ENCODE assay signal across 17 cellular contexts in the genomic region with DNA sequence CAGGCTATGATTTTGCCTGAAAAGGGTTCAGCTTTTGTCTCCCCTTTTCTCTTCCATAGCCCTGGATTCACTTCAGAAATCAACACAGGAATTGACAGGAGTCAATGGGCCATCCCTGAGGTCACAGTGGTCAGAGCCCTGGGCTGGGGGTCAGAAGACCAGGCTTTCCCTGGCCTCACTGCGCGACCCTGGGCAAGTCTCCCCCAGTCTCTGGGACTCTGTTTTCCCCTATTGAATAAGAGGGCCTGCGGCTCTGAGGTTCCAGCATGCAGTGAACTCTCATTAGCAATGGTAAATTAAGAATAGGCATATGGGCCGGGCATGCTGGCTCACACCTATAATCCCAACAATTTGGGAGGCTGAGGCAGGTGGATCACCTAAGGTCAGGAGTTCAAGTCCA. TPM values are rescaled to one million over a fixed set of nuclear protein-coding genes. Genes with fewer than 3 reads are reported as not detected.
DNase-seq lines count a peak whose midpoint lies in the region; ATAC-seq, FAIRE-seq and TF ChIP-seq lines count a peak whose summit lies in the region.
"Had no signal": no experiment of that assay in that cellular context is flagged by ENCODE, and none has a peak within 500 bp of the region (broad histone marks: within the 10 kb centered on the region; RNA-seq: fewer than 3 reads in every experiment).

No MANE protein-coding gene starts in this region.

- no peak overlapping the region for H3K4me3 ChIP-seq in heart right ventricle
- no peak overlapping the region for H3K4me3 ChIP-seq in sigmoid colon
- no peak overlapping the region for H3K4me3 ChIP-seq in Karpas-422 (ENCODE audit: low read length)
- no peak overlapping the region for H3K4me3 ChIP-seq in kidney (ENCODE audit: low read length in 2 of 2)
- H3K4me3 ChIP-seq: BLaER1, GM23338 had no signal

- TF ChIP-seq CTCF in heart right ventricle (IDR thresholded peaks at IDR 0.05) (no peak), sigmoid colon (IDR thresholded peaks at IDR 0.05) (no peak), kidney (IDR thresholded peaks at IDR 0.05; ENCODE audit: borderline replicate concordance, extremely low read depth, insufficient read depth) (no peak)

- TF ChIP-seq POLR2A in sigmoid colon (IDR thresholded peaks at IDR 0.05), result no peak

- no peak for ATAC-seq in Right ventricle myocardium inferior
- no peak for ATAC-seq in heart right ventricle
- ATAC-seq: GM23338 had no signal

- peaks cover 0 to 46% (median 19%) of the 10 kb centered on the region in 7 donors for H3K27me3 ChIP-seq in heart right ventricle
- no peaks in the 10 kb centered on the region for H3K27me3 ChIP-seq in sigmoid colon
- H3K27me3 ChIP-seq in Karpas-422 (ENCODE audit: low read length), result 0 out of 2 replicates have a peak, but pooled peaks cover 3% of the 10 kb centered on the region
- H3K27me3 ChIP-seq: BLaER1 had no signal

- 89 to 94% methylated on average over 4 of the region's 4 CpGs for WGBS in heart right ventricle, 2 donors
- 93 to 94% methylated on average over 4 of the region's 4 CpGs for WGBS in sigmoid colon, 2 donors

- intact Hi-C loops in Right ventricle myocardium inferior (cut with DNase I) (no loop called here), heart right ventricle (cut with DNase I) (no loop called here), sigmoid colon (cut with DNase I) (no loop called here), kidney (cut with DNase I) (no loop called here)

- H3K9ac ChIP-seq in Karpas-422 (ENCODE audit: low read length) (no peak overlapping the region), kidney (ENCODE audit: low read length in 2 of 2) (no peak overlapping the region)
- H3K9ac ChIP-seq: BLaER1 had no signal

- H3K27ac ChIP-seq in heart right ventricle (no peak overlapping the region), sigmoid colon (no peak overlapping the region), Karpas-422 (ENCODE audit: low read length) (no peak overlapping the region), kidney (ENCODE audit: low read depth in 2 of 2, low read length in 2 of 2) (no peak overlapping the region)
- H3K27ac ChIP-seq: BLaER1 had no signal

- H3K36me3 ChIP-seq in heart right ventricle (no peaks in the 10 kb centered on the region), sigmoid colon (no peaks in the 10 kb centered on the region), Karpas-422 (ENCODE audit: insufficient read depth, low read length) (no peaks in the 10 kb centered on the region), kidney (ENCODE audit: control insufficient read depth in 1 of 2, insufficient read depth in 2 of 2, low read length in 2 of 2) (no peaks in the 10 kb centered on the region)
- H3K36me3 ChIP-seq: BLaER1 had no signal

- DNase-seq in Right ventricle myocardium inferior (ENCODE audit: missing footprints) (peak; percentile 13), heart right ventricle (no peak), mesenteric fat pad (ENCODE audit: low spot score) (peak; percentile 62), sigmoid colon (peak; percentile 18), COR-L47 (lab: John Stamatoyannopoulos, UW) (no peak), Karpas-422 (no peak), kidney (no peak)
- DNase-seq: 8988T; AML-193; Calu3; CD4-positive, CD25-positive, alpha-beta regulatory T cell; DMS 273 treated with DMSO at 0.1 percent for 48 hours; H7 had no signal

- H3K9me3 ChIP-seq in heart right ventricle (no peaks in the 10 kb centered on the region), sigmoid colon (no peaks in the 10 kb centered on the region), Karpas-422 (ENCODE audit: low read length) (no peaks in the 10 kb centered on the region), kidney (ENCODE audit: control insufficient read depth in 1 of 2, low read length in 2 of 2) (no peaks in the 10 kb centered on the region)
- H3K9me3 ChIP-seq: BLaER1 had no signal

- H3K9me2 ChIP-seq in Karpas-422 (replicated peaks; ENCODE audit: insufficient read depth, low read length), result no peaks in the 10 kb centered on the region

- 0 out of 2 replicates have a peak, but pooled peaks cover 2% of the 10 kb centered on the region for H4K20me1 ChIP-seq in Karpas-422 (ENCODE audit: insufficient read depth, low read depth, low read length)
- H4K20me1 ChIP-seq: BLaER1 had no signal

- H3K4me2 ChIP-seq in Karpas-422 (ENCODE audit: low read depth, low read length, poor library complexity, severe bottlenecking), result no peak overlapping the region
- H3K4me2 ChIP-seq: BLaER1, GM23338 had no signal

- FAIRE-seq in kidney (lab: Jason Lieb, UNC), result no peak
- FAIRE-seq: GM12891 had no signal

- H2AFZ ChIP-seq in Karpas-422 (ENCODE audit: low read length), result no peak overlapping the region
- H2AFZ ChIP-seq: GM23338 had no signal

- TF ChIP-seq EP300 in sigmoid colon (IDR thresholded peaks at IDR 0.05), result no peak

- H3K79me2 ChIP-seq in Karpas-422 (ENCODE audit: low read length), result no peaks in the 10 kb centered on the region

- H3K4me1 ChIP-seq in heart right ventricle (peaks cover 0 to 6% (median 0%) of the 10 kb centered on the region in 9 donors), sigmoid colon (peaks cover 0 to 16% (median 5%) of the 10 kb centered on the region in 4 donors), Karpas-422 (ENCODE audit: low read length) (no peaks in the 10 kb centered on the region), kidney (ENCODE audit: control insufficient read depth in 1 of 2, insufficient read depth in 1 of 2, low read depth in 1 of 2, low read length in 2 of 2) (no peaks in the 10 kb centered on the region)
- H3K4me1 ChIP-seq: BLaER1 had no signal

RNA-seq across cellular contexts. Expression of a gene that starts 30.7 kb away (rescaled TPM):
- total RNA-seq in Right ventricle myocardium inferior, result not detected
- total RNA-seq in heart right ventricle, result not detected
- polyA plus RNA-seq in heart right ventricle, result not detected
- total RNA-seq in mesenteric fat pad, result not detected
- under 1 TPM in 1 of 4 donors, not detected in 3; 0.41 TPM for total RNA-seq in sigmoid colon
- not detected for polyA plus RNA-seq in sigmoid colon
- not detected in 2 replicates for total RNA-seq in Karpas-422 (2014; rRNA removed; shearing (Covaris generic); ENCODE audit: low replicate concordance)
- total RNA-seq in kidney, result not detected
- not detected for polyA plus RNA-seq in kidney (ENCODE audit: insufficient read depth, low read depth, low replicate concordance)
- total RNA-seq: Calu3; CD4-positive, CD25-positive, alpha-beta regulatory T cell; Daoy had no signal
- polyA plus RNA-seq: CD4-positive, CD25-positive, alpha-beta regulatory T cell had no signal

Comparison
In these comparisons a context has a peak if more than half of its experiments do, and no peak if none do; other contexts are left out.
1. DNase-seq: peak in Right ventricle myocardium inferior (single experiment), mesenteric fat pad (single experiment) and sigmoid colon (single experiment); none in heart right ventricle (0 of 2), COR-L47 (single experiment), Karpas-422 (single experiment) and kidney (single experiment).